Comparison of ENCODE assay signal across 1 cellular context in the genomic region with DNA sequence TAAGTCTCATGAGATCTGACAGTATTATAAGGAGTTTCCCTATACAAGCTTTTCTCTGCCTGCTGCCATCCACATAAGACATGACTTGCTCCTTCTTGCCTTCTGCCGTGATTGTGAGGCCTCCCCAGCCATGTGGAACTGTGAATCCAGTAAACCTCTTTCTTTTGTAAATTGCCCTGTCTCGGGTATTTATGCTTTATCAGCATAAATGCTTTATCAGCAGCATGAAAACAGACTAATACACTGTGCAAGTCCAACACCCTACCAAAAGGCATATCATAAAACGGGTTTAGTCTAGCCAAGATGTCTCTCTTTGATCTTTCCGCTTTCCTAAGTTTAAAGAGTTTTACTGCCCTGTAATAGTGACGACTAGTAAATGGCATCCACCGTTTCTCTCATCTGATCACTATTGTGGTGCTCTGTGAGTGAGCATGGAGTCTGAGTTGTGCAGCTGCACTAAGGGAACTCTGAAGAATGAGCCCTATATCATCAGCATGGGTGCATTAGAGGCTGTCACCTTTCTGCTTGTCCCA.
TF ChIP-seq lines count a peak whose summit lies in the region.

No MANE protein-coding gene starts in this region.

TF ChIP-seq in IMR-90, 13 proteins besides CTCF, POLR2A, EP300 and RAD21 (continued from another document):
- no peak for TF ChIP-seq MXI1 (IDR thresholded peaks at IDR 0.05; ENCODE audit: borderline replicate concordance, low read depth, low read length)
- TF ChIP-seq CEBPB (IDR thresholded peaks at IDR 0.05; ENCODE audit: low read depth, low read length): no peak
- no peak for TF ChIP-seq MAZ (IDR thresholded peaks at IDR 0.05; ENCODE audit: borderline replicate concordance, low read depth, low read length)
- no peak for TF ChIP-seq CHD1 (IDR thresholded peaks at IDR 0.05; ENCODE audit: low read depth, low read length)
